ENCODE assay signal across 18 cellular contexts in genomic region chr6:158926429-158926828, GRCh38.
DNase-seq lines count a peak whose midpoint lies in the region; TF ChIP-seq lines count a peak whose summit lies in the region.
"Had no signal": no experiment of that assay in that cellular context is flagged by ENCODE, and none has a peak within 500 bp of the region (broad histone marks: within the 10 kb centered on the region; RNA-seq: fewer than 3 reads in every experiment).

No MANE protein-coding gene starts in this region.

- no peak overlapping the region for H3K18ac ChIP-seq in mesenchymal stem cell (ENCODE audit: low read depth in 1 of 2, low read length in 2 of 2)

- H3K4ac ChIP-seq in mesenchymal stem cell (ENCODE audit: low read depth in 1 of 2, low read length in 2 of 2): no peak overlapping the region

- no peaks in the 10 kb centered on the region for H3K27me3 Mint-ChIP-seq in chondrocyte (ENCODE audit: low read depth)
- H3K27me3 Mint-ChIP-seq: memory B cell had no signal

- H2BK5ac ChIP-seq in mesenchymal stem cell (ENCODE audit: low read depth, low read length, poor library complexity, severe bottlenecking): no peak overlapping the region

- H3K9me3 Mint-ChIP-seq in chondrocyte (ENCODE audit: low read depth): peaks cover 3% of the 10 kb centered on the region
- H3K9me3 Mint-ChIP-seq: activated naive CD4-positive, alpha-beta T cell treated with anti-CD3 and anti-CD28 coated beads for 36 hours; T-helper 2 cell treated with Interferon-gamma antibody and Interleukin-4, amounts not matched to agents 5 μg/mL and 100 μg/mL, for 36 hours had no signal

- no peaks in the 10 kb centered on the region for H3K79me1 ChIP-seq in mesenchymal stem cell (replicated peaks; ENCODE audit: low read length, poor library complexity, severe bottlenecking)

- no peaks in the 10 kb centered on the region for H4K20me1 ChIP-seq in mammary epithelial cell (ENCODE audit: insufficient read depth, low read length)
- H4K20me1 ChIP-seq: BLaER1 treated with 17β-estradiol and CSF1 and Interleukin-3, amounts not matched to agents 10 nM and 100 nM had no signal

- H2BK12ac ChIP-seq in mesenchymal stem cell (ENCODE audit: low read length in 2 of 2): no peak overlapping the region

- no peak overlapping the region for H2BK120ac ChIP-seq in mesenchymal stem cell (ENCODE audit: low read depth, low read length)

- H3K27ac ChIP-seq in mammary epithelial cell (ENCODE audit: insufficient read depth, low read depth, low read length) (peak overlapping the region; percentile 48), mesenchymal stem cell (ENCODE audit: low read length, poor library complexity, severe bottlenecking) (peak overlapping the region; percentile 36)
- H3K27ac ChIP-seq: BLaER1 treated with 17β-estradiol and CSF1 and Interleukin-3, amounts not matched to agents 10 nM and 100 nM; right atrium auricular region had no signal

- H3K9ac ChIP-seq in mammary epithelial cell (ENCODE audit: insufficient read depth, low read length): no peak overlapping the region
- no peak overlapping the region for H3K9ac ChIP-seq in mesenchymal stem cell (ENCODE audit: low read length)
- H3K9ac ChIP-seq: BLaER1 treated with 17β-estradiol and CSF1 and Interleukin-3, amounts not matched to agents 10 nM and 100 nM had no signal

- no peaks in the 10 kb centered on the region for H3K4me1 Mint-ChIP-seq in chondrocyte (ENCODE audit: low read depth)
- H3K4me1 Mint-ChIP-seq: activated CD4-positive, alpha-beta T cell treated with anti-CD3 and anti-CD28 coated beads, Interleukin-2, amount 10 ng/mL, durations not matched to agents 24 days and 14 days had no signal

- no TSS peak for BruUV-seq in mammary epithelial cell (replicated peaks; lab: Mats Ljungman, UMichigan)

- H2AFZ ChIP-seq in mammary epithelial cell (ENCODE audit: low read depth, low read length) (no peak overlapping the region), mesenchymal stem cell (ENCODE audit: low read depth, low read length) (no peak overlapping the region)

- H3K9me3 ChIP-seq in mammary epithelial cell (replicated peaks; ENCODE audit: insufficient read depth, low read length): no peaks in the 10 kb centered on the region
- no peaks in the 10 kb centered on the region for H3K9me3 ChIP-seq in mesenchymal stem cell (ENCODE audit: control insufficient read depth, low read length)
- no peaks in the 10 kb centered on the region for H3K9me3 ChIP-seq in HAP-1
- H3K9me3 ChIP-seq: right atrium auricular region had no signal

- no peak overlapping the region for H3K27ac Mint-ChIP-seq in chondrocyte (ENCODE audit: unreplicated experiment)
- H3K27ac Mint-ChIP-seq: activated CD4-positive, alpha-beta T cell treated with anti-CD3 and anti-CD28 coated beads, Interleukin-2, amount 10 ng/mL, durations not matched to agents 24 days and 14 days; activated naive CD4-positive, alpha-beta T cell treated with anti-CD3 and anti-CD28 coated beads for 36 hours; memory B cell; T-helper 2 cell treated with Interferon-gamma antibody and Interleukin-4, amounts not matched to agents 5 μg/mL and 100 μg/mL, for 36 hours had no signal

- no peak overlapping the region for H3K14ac ChIP-seq in mesenchymal stem cell (ENCODE audit: low read length in 2 of 2)

- H3K79me2 ChIP-seq in mammary epithelial cell (ENCODE audit: insufficient read depth, low read length): no peaks in the 10 kb centered on the region

- dilution Hi-C loops in mammary epithelial cell (cut with HindIII; ENCODE audit: low sequenced_read_pairs): no loop called here

- intact Hi-C loops in mammary epithelial cell (cut with micrococcal nuclease): loop anchor here (2.0 to 5.0 kb wide), 2 partner anchors 58 to 74 kb away; no protein-coding TSS in a partner anchor

- no peak overlapping the region for H3K23ac ChIP-seq in mesenchymal stem cell (ENCODE audit: low read length in 2 of 2)

- no peak overlapping the region for H4K91ac ChIP-seq in mesenchymal stem cell (ENCODE audit: low read length)

- no peak overlapping the region for H4K8ac ChIP-seq in mesenchymal stem cell (ENCODE audit: low read length)

- H3K4me2 ChIP-seq in mammary epithelial cell (ENCODE audit: insufficient read depth, low read depth, low read length) (no peak overlapping the region), mesenchymal stem cell (ENCODE audit: low read length, poor library complexity, severe bottlenecking) (no peak overlapping the region)
- H3K4me2 ChIP-seq: BLaER1 treated with 17β-estradiol and CSF1 and Interleukin-3, amounts not matched to agents 10 nM and 100 nM had no signal

- TF ChIP-seq CTCF in mammary epithelial cell (conservative IDR thresholded peaks at IDR 0.05 in 1 of 2, IDR thresholded peaks at IDR 0.05 in 1 of 2; ENCODE audit: extremely low read depth in 1 of 2, insufficient read depth in 1 of 2, low read depth in 1 of 2, low read length in 2 of 2) (no peak), chondrocyte (IDR thresholded peaks at IDR 0.05) (no peak)

- no peak overlapping the region for H3K4me3 Mint-ChIP-seq in chondrocyte (ENCODE audit: unreplicated experiment)
- H3K4me3 Mint-ChIP-seq: activated CD4-positive, alpha-beta T cell treated with anti-CD3 and anti-CD28 coated beads, Interleukin-2, amount 10 ng/mL, durations not matched to agents 24 days and 14 days; activated naive CD4-positive, alpha-beta T cell treated with anti-CD3 and anti-CD28 coated beads for 36 hours; memory B cell; T-helper 2 cell treated with Interferon-gamma antibody and Interleukin-4, amounts not matched to agents 5 μg/mL and 100 μg/mL, for 36 hours had no signal

- H3K4me3 ChIP-seq in mammary epithelial cell (replicated peaks in 1 of 3; ENCODE audit: insufficient read depth in 1 of 3, low read depth in 2 of 3, low read length in 3 of 3) (no peak overlapping the region), mesenchymal stem cell (ENCODE audit: insufficient read depth in 1 of 2, low read depth in 1 of 2, low read length in 2 of 2) (no peak overlapping the region), HAP-1 (no peak overlapping the region)
- H3K4me3 ChIP-seq: BLaER1 treated with 17β-estradiol and CSF1 and Interleukin-3, amounts not matched to agents 10 nM and 100 nM; right atrium auricular region had no signal

- H3K4me1 ChIP-seq in mammary epithelial cell (ENCODE audit: insufficient read depth, low read length): peaks cover 5% of the 10 kb centered on the region
- no peaks in the 10 kb centered on the region for H3K4me1 ChIP-seq in mesenchymal stem cell (ENCODE audit: control insufficient read depth, insufficient read depth, low read depth, low read length)
- H3K4me1 ChIP-seq in HAP-1: peaks cover 2% of the 10 kb centered on the region; the same call in 1 of the 2 replicates
- H3K4me1 ChIP-seq: right atrium auricular region had no signal

- CTCF ChIA-PET in mammary epithelial cell (lab: Charles Lee; ENCODE audit: low non-redundant PET): no interaction called here

- H2BK15ac ChIP-seq in mesenchymal stem cell (ENCODE audit: low read depth, poor library complexity, severe bottlenecking): no peak overlapping the region

- 47% methylated on average over 6 of the region's 6 CpGs for WGBS in mammary epithelial cell (ENCODE audit: low coverage, missing lambda C conversion rate)
- 43% methylated on average over 3 of the region's 6 CpGs for WGBS in mesenchymal stem cell

- H2AK5ac ChIP-seq in mesenchymal stem cell (ENCODE audit: low read length, severe bottlenecking): no peak overlapping the region

- in situ Hi-C loops in mammary epithelial cell (cut with MboI; ENCODE audit: low sequenced_read_pairs in 2 of 2): no loop called here
- in situ Hi-C loops in HAP-1 (cut with MboI; ENCODE audit: low sequenced_read_pairs): no loop called here

- no peaks in the 10 kb centered on the region for H3K27me3 ChIP-seq in mammary epithelial cell (ENCODE audit: insufficient read depth, low read length)
- H3K27me3 ChIP-seq in mesenchymal stem cell (ENCODE audit: control insufficient read depth in 1 of 2, insufficient read depth in 1 of 2, low read length in 2 of 2): no peaks in the 10 kb centered on the region
- no peaks in the 10 kb centered on the region for H3K27me3 ChIP-seq in HAP-1 (ENCODE audit: low read depth)
- H3K27me3 ChIP-seq: BLaER1 treated with 17β-estradiol and CSF1 and Interleukin-3, amounts not matched to agents 10 nM and 100 nM; right atrium auricular region had no signal

- H3K36me3 ChIP-seq in mammary epithelial cell (ENCODE audit: insufficient read depth, low read length) (no peaks in the 10 kb centered on the region), mesenchymal stem cell (ENCODE audit: control insufficient read depth in 1 of 2, insufficient read depth in 2 of 2, low read depth in 1 of 2, low read length in 2 of 2) (no peaks in the 10 kb centered on the region), HAP-1 (replicated peaks) (no peaks in the 10 kb centered on the region)
- H3K36me3 ChIP-seq: BLaER1 treated with 17β-estradiol and CSF1 and Interleukin-3, amounts not matched to agents 10 nM and 100 nM; right atrium auricular region had no signal

- DNase-seq in GM04504 (ENCODE audit: low read depth) (peak; percentile 16), NCI-H226 (peak; percentile 88), mammary epithelial cell (peak; percentile 80), mesenchymal stem cell (peak; percentile 47), medulla oblongata (ENCODE audit: extremely low spot score) (no peak), HAP-1 (ENCODE audit: low spot score in 2 of 2) (no peak), chondrocyte (ENCODE audit: low spot score) (no peak)
- DNase-seq in activated CD4-positive, CD25-positive, alpha-beta regulatory T cell treated with anti-CD3 and anti-CD28 coated beads, Interleukin-2, amount 50 U/mL, for 72 hours: no peak
- DNase-seq: activated CD4-positive, alpha-beta T cell treated with anti-CD3 and anti-CD28 coated beads, Interleukin-2, amount 10 ng/mL, durations not matched to agents 24 days and 14 days; activated naive CD4-positive, alpha-beta T cell treated with anti-CD3 and anti-CD28 coated beads for 36 hours; activated T-cell treated with anti-CD3 and anti-CD28 coated beads for 4 hours; caudate nucleus; NCI-H1092 treated with DMSO at 0.1 percent for 48 hours; stimulated activated CD8-positive, alpha-beta memory T cell treated with anti-CD3 and anti-CD28 coated beads, Interleukin-4, amount 100 ng/mL, for 48 hours had no signal

- no peaks in the 10 kb centered on the region for H3K36me3 Mint-ChIP-seq in chondrocyte (ENCODE audit: low read depth)
- H3K36me3 Mint-ChIP-seq: memory B cell had no signal

Comparison
In these comparisons a context has a peak if more than half of its experiments do, and no peak if none do; other contexts are left out.
1. DNase-seq: peak in GM04504 (single experiment), NCI-H226 (single experiment), mammary epithelial cell (single experiment) and mesenchymal stem cell (single experiment); none in medulla oblongata (single experiment), activated CD4-positive, CD25-positive, alpha-beta regulatory T cell treated with anti-CD3 and anti-CD28 coated beads, Interleukin-2, amount 50 U/mL, for 72 hours (single experiment), HAP-1 (0 of 2) and chondrocyte (single experiment).